ENCODE assay signal across 31 cellular contexts in genomic region chr19:30878456-30878855, GRCh38.
"Had no signal": no experiment of that assay in that cellular context is flagged by ENCODE, and none has a peak within 500 bp of the region (broad histone marks: within the 10 kb centered on the region; RNA-seq: fewer than 3 reads in every experiment).

No MANE protein-coding gene starts in this region.

- H3K9ac ChIP-seq: KMS-11 had no signal

- H3K27ac Mint-ChIP-seq: activated CD8-positive, alpha-beta memory T cell treated with anti-CD3 and anti-CD28 coated beads, Interleukin-2, amount 10 ng/mL, durations not matched to agents 7 days and 5 days; activated CD8-positive, alpha-beta T cell treated with anti-CD3 and anti-CD28 coated beads, Interleukin-2, amount 10 ng/mL, durations not matched to agents 7 days and 5 days; activated naive CD8-positive, alpha-beta T cell treated with anti-CD3 and anti-CD28 coated beads, Interleukin-2, amount 50 U/mL, for 24 hours; T-helper 2 cell treated with Interferon-gamma antibody and Interleukin-4, amounts not matched to agents 5 μg/mL and 100 μg/mL, for 36 hours; WTC11 had no signal

- H3K9me3 Mint-ChIP-seq: activated naive CD4-positive, alpha-beta T cell treated with anti-CD3 and anti-CD28 coated beads, Interleukin-2, amount 50 U/mL, for 72 hours; activated T-cell treated with anti-CD3 and anti-CD28 coated beads, Interleukin-2, amount 50 U/mL, for 4 hours; central memory CD8-positive, alpha-beta T cell; T-helper 2 cell treated with Interferon-gamma antibody and Interleukin-4, amounts not matched to agents 5 μg/mL and 100 μg/mL, for 36 hours; WTC11 had no signal

- DNase-seq: activated CD4-positive, alpha-beta T cell treated with anti-CD3 and anti-CD28 coated beads for 48 hours; activated CD4-positive, alpha-beta T cell treated with anti-CD3 and anti-CD28 coated beads, Interleukin-2, amount 50 U/mL, for 4 hours; activated CD4-positive, CD25-positive, alpha-beta regulatory T cell treated with anti-CD3 and anti-CD28 coated beads, Interleukin-2, amount 50 U/mL, for 72 hours; activated CD8-positive, alpha-beta memory T cell treated with anti-CD3 and anti-CD28 coated beads, Interleukin-2, amount 10 ng/mL, durations not matched to agents 7 days and 5 days; activated CD8-positive, alpha-beta T cell treated with anti-CD3 and anti-CD28 coated beads, Interleukin-2, amount 10 ng/mL, durations not matched to agents 7 days and 5 days; activated effector memory CD4-positive, alpha-beta T cell treated with anti-CD3 and anti-CD28 coated beads, Interleukin-2, amount 50 U/mL, for 16 hours; activated naive CD4-positive, alpha-beta T cell treated with Interleukin-2 at 50 U/mL for 16 hours; activated naive CD8-positive, alpha-beta T cell treated with anti-CD3 and anti-CD28 coated beads, Interleukin-2, amount 50 U/mL, for 24 hours; activated T-cell treated with anti-CD3 and anti-CD28 coated beads, Interleukin-2, amount 50 U/mL, for 4 hours; amniotic stem cell; body of pancreas; NCI-H1048; NCI-H146; NCI-H187 treated with DMSO at 0.1 percent for 48 hours; NCI-H2081 treated with DMSO at 0.1 percent for 48 hours; NCI-H2171; NCI-H226; NCI-H510A treated with DMSO at 0.1 percent for 48 hours; NCI-H69; Peyer's patch; Right ventricle myocardium superior; SW 1271 had no signal

- H3K36me3 ChIP-seq: ascending aorta, Peyer's patch, SJSA1 had no signal

- H3K4me1 ChIP-seq: ascending aorta, body of pancreas, Peyer's patch, SJSA1 had no signal

- H3K4me1 Mint-ChIP-seq: activated CD8-positive, alpha-beta memory T cell treated with anti-CD3 and anti-CD28 coated beads, Interleukin-2, amount 10 ng/mL, durations not matched to agents 7 days and 5 days; activated naive CD8-positive, alpha-beta T cell treated with anti-CD3 and anti-CD28 coated beads, Interleukin-2, amount 50 U/mL, for 24 hours; central memory CD8-positive, alpha-beta T cell; WTC11 had no signal

- H3K27ac ChIP-seq: ascending aorta, KMS-11, Peyer's patch, RWPE1, SJSA1 had no signal

- H3K4me2 ChIP-seq: KMS-11 had no signal

- H3K9me3 ChIP-seq: ascending aorta, body of pancreas, Peyer's patch, SJSA1 had no signal

- H3K27me3 ChIP-seq: ascending aorta, body of pancreas, Peyer's patch, SJSA1 had no signal

- H3K27me3 Mint-ChIP-seq: activated CD8-positive, alpha-beta memory T cell treated with anti-CD3 and anti-CD28 coated beads, Interleukin-2, amount 10 ng/mL, durations not matched to agents 7 days and 5 days; activated naive CD8-positive, alpha-beta T cell treated with anti-CD3 and anti-CD28 coated beads, Interleukin-2, amount 50 U/mL, for 24 hours had no signal

- ATAC-seq: activated CD8-positive, alpha-beta memory T cell treated with anti-CD3 and anti-CD28 coated beads, Interleukin-2, amount 10 ng/mL, durations not matched to agents 7 days and 5 days; activated CD8-positive, alpha-beta T cell treated with anti-CD3 and anti-CD28 coated beads, Interleukin-2, amount 10 ng/mL, durations not matched to agents 7 days and 5 days; activated naive CD4-positive, alpha-beta T cell treated with anti-CD3 and anti-CD28 coated beads, Interleukin-2, amount 50 U/mL, for 72 hours; activated naive CD8-positive, alpha-beta T cell treated with anti-CD3 and anti-CD28 coated beads, Interleukin-2, amount 50 U/mL, for 24 hours; activated T-cell treated with anti-CD3 and anti-CD28 coated beads, Interleukin-2, amount 50 U/mL, for 4 hours; body of pancreas; SK-N-SH treated with all-trans-retinoic acid at 6 μM for 48 hours; WTC11 had no signal

- H3K4me3 ChIP-seq: ascending aorta, body of pancreas, Peyer's patch, SJSA1 had no signal

- H3K36me3 Mint-ChIP-seq: activated CD8-positive, alpha-beta memory T cell treated with anti-CD3 and anti-CD28 coated beads, Interleukin-2, amount 10 ng/mL, durations not matched to agents 7 days and 5 days; WTC11 had no signal

- H3K4me3 Mint-ChIP-seq: activated CD8-positive, alpha-beta memory T cell treated with anti-CD3 and anti-CD28 coated beads, Interleukin-2, amount 10 ng/mL, durations not matched to agents 7 days and 5 days; activated CD8-positive, alpha-beta T cell treated with anti-CD3 and anti-CD28 coated beads, Interleukin-2, amount 10 ng/mL, durations not matched to agents 7 days and 5 days; activated naive CD8-positive, alpha-beta T cell treated with anti-CD3 and anti-CD28 coated beads, Interleukin-2, amount 50 U/mL, for 24 hours; activated T-cell treated with anti-CD3 and anti-CD28 coated beads, Interleukin-2, amount 50 U/mL, for 4 hours; central memory CD8-positive, alpha-beta T cell; T-helper 2 cell treated with Interferon-gamma antibody and Interleukin-4, amounts not matched to agents 5 μg/mL and 100 μg/mL, for 36 hours; WTC11 had no signal
